Comparison of ENCODE assay signal across 8 cellular contexts in genomic region chr11:129895126-129896041, GRCh38. TPM values are rescaled to one million over a fixed set of nuclear protein-coding genes. Genes with fewer than 3 reads are reported as not detected.
A peak's percentile ranks its signal among the peaks of the same experiment; 100 is the strongest.
DNase-seq lines count a peak whose midpoint lies in the region; ATAC-seq and TF ChIP-seq lines count a peak whose summit lies in the region.

Gene NFRKB (minus strand): TSS chr11:129895578. CDS start chr11:129892849, 2,729 bp downstream.

- H3K27me3 ChIP-seq in heart right ventricle = no peaks in the 10 kb centered on the region
- H3K27me3 ChIP-seq in upper lobe of right lung = no peaks in the 10 kb centered on the region

- no peaks in the 10 kb centered on the region for H3K27me3 Mint-ChIP-seq in progenitor cell of endocrine pancreas

- peak within 1 kb of the TSS; percentile 94 for H3K27ac Mint-ChIP-seq in progenitor cell of endocrine pancreas

- H3K36me3 ChIP-seq in heart right ventricle (peaks cover 0 to 39% (median 12%) of the 10 kb centered on the region in 9 donors), upper lobe of right lung (peaks cover 28% of the 10 kb centered on the region)

- H3K36me3 Mint-ChIP-seq in progenitor cell of endocrine pancreas (ENCODE audit: insufficient read depth) = peaks cover 14% of the 10 kb centered on the region

- H3K4me1 Mint-ChIP-seq in progenitor cell of endocrine pancreas (ENCODE audit: low read depth) = peaks cover 12% of the 10 kb centered on the region

- H3K4me3 Mint-ChIP-seq in progenitor cell of endocrine pancreas (ENCODE audit: low read depth) = peak within 1 kb of the TSS; percentile 92

- peak; percentile 94 for DNase-seq in NCI-H1105 (lab: John Stamatoyannopoulos, UW)
- peak; percentile 72 to 84 (median 78) for DNase-seq in T-helper 1 cell
- DNase-seq in amniotic epithelial cell (ENCODE audit: low read depth) = peak; percentile 38
- DNase-seq in heart right ventricle = peak; percentile 86 to 92
- DNase-seq in progenitor cell of endocrine pancreas (ENCODE audit: low spot score, unreplicated experiment) = peak; percentile 92
- DNase-seq in upper lobe of right lung = peak; percentile 94

- H3K9me3 Mint-ChIP-seq in progenitor cell of endocrine pancreas (ENCODE audit: low read depth) = no peaks in the 10 kb centered on the region

- H3K4me3 ChIP-seq in heart right ventricle (peak within 1 kb of the TSS; percentile 69 to 96 (median 92)), upper lobe of right lung (peak within 1 kb of the TSS; percentile 76)

- H3K4me1 ChIP-seq in heart right ventricle = peaks cover 3 to 24% (median 16%) of the 10 kb centered on the region in 9 donors
- peaks cover 16% of the 10 kb centered on the region for H3K4me1 ChIP-seq in upper lobe of right lung

- TF ChIP-seq CTCF in GM12873 (IDR thresholded peaks at IDR 0.05; ENCODE audit: insufficient read depth, low read depth, low read length, missing control alignments) = peak; percentile 8
- TF ChIP-seq CTCF in heart right ventricle (IDR thresholded peaks at IDR 0.05) = peak in 2 of 9 donors; percentile 18 to 35
- no peak for TF ChIP-seq CTCF in progenitor cell of endocrine pancreas (IDR thresholded peaks at IDR 0.05; ENCODE audit: unreplicated experiment)
- TF ChIP-seq CTCF in upper lobe of right lung (IDR thresholded peaks at IDR 0.05) = no peak

- 1% methylated on average over 73 to 77 of the region's 77 CpGs for WGBS in heart right ventricle, 2 donors

- peak; percentile 98 for ATAC-seq in HG02623 (IDR thresholded peaks at IDR 0.05; ENCODE audit: unreplicated experiment)
- peak; percentile 99 to 100 (median 100) for ATAC-seq in heart right ventricle
- peak; percentile 100 for ATAC-seq in upper lobe of right lung

- H3K9me3 ChIP-seq in heart right ventricle = no peaks in the 10 kb centered on the region
- no peaks in the 10 kb centered on the region for H3K9me3 ChIP-seq in upper lobe of right lung

- intact Hi-C loops in heart right ventricle (cut with DNase I) = no loop called here
- intact Hi-C loops in upper lobe of right lung (cut with DNase I) = no loop called here

- H3K27ac ChIP-seq in heart right ventricle (peak within 1 kb of the TSS; percentile 10 to 92 (median 78)), upper lobe of right lung (peak within 1 kb of the TSS; percentile 84)

RNA-seq across cellular contexts. Expression of gene NFRKB, which starts in this region (rescaled TPM):
- 10 to 100 TPM in 9 of 10 donors, 1 to 10 TPM in 1; 8.3 to 14.5 (median 12.1) TPM for total RNA-seq in heart right ventricle
- polyA plus RNA-seq in heart right ventricle = 1 to 10 TPM; 5.0 to 6.5 TPM
- 66.8 and 68.9 TPM in 2 replicates for total RNA-seq in progenitor cell of endocrine pancreas
- total RNA-seq in upper lobe of right lung = 22.3 TPM

Comparison
In these comparisons a context has a peak if more than half of its experiments do, and no peak if none do; other contexts are left out.
1. Peak in every context shown above with its lines: DNase-seq, ATAC-seq, H3K4me3 ChIP-seq and H3K27ac ChIP-seq.
2. DNase-seq: peak in every context shown above with its lines; median percentile 94 in NCI-H1105; 94 in upper lobe of right lung; 92 in progenitor cell of endocrine pancreas; 89 in heart right ventricle; 78 in T-helper 1 cell; 38 in amniotic epithelial cell.